1 cellular context compared by ENCODE assay signal in the genomic region with DNA sequence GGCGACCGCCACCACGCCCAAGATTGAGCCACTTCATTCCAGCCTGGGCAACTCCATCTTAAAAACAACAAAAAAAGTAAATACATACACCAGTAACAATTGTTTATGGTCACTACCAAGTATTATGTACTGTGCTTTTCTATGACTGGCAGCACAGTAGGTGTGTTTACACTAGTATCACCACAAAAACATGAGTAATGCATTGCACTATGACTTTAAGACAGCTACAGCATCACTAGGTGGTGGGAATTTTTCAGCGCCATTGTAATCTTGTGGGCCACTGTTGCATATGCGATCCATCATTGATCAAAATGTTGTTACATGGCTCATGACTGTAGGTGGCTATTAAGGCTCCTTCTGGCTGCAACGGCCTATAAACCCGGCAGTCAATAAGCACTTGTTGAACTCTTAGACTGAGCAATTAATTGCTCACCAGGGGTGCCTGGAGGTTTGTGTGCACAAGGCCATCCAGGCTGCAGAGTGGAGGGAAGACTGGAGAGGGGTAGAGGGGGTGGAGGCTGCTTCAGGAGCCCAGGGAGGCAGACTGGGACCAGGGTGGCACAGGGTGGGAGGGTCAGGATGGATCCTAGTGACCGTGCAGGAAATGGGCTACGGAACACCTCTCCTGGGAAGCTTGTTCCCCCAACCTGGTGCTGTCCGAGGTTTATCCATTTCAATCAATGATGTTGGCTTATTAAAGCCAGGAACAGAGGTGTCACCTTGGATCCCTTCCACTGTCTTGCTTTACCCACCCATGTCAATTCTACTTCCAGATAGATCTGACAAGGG.
TF ChIP-seq lines count a peak whose summit lies in the region.

No MANE protein-coding gene starts in this region.

TF ChIP-seq in HepG2, 621 proteins besides CTCF, POLR2A, EP300 and RAD21 (continues in another document):
- TF ChIP-seq, protein P1, sequence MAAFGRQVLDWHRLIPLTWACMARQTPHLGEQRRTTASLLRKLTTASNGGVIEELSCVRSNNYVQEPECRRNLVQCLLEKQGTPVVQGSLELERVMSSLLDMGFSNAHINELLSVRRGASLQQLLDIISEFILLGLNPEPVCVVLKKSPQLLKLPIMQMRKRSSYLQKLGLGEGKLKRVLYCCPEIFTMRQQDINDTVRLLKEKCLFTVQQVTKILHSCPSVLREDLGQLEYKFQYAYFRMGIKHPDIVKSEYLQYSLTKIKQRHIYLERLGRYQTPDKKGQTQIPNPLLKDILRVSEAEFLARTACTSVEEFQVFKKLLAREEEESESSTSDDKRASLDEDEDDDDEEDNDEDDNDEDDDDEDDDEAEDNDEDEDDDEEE (CRISPR knock-in tag; IDR thresholded peaks at IDR 0.05) = no peak
- TF ChIP-seq ZNF496 (CRISPR knock-in tag; IDR thresholded peaks at IDR 0.05; ENCODE audit: insufficient replicate concordance) (no peak), ZNF382 (CRISPR knock-in tag; IDR thresholded peaks at IDR 0.05; ENCODE audit: borderline replicate concordance) (no peak), TIGD3 (CRISPR knock-in tag; IDR thresholded peaks at IDR 0.05; ENCODE audit: borderline replicate concordance) (no peak), ZNF563 (CRISPR knock-in tag; IDR thresholded peaks at IDR 0.05) (no peak), E2F2 (CRISPR knock-in tag; IDR thresholded peaks at IDR 0.05; ENCODE audit: borderline replicate concordance) (no peak), TRIM24 (CRISPR knock-in tag; IDR thresholded peaks at IDR 0.05) (no peak), ZNF776 (CRISPR knock-in tag; IDR thresholded peaks at IDR 0.05) (no peak), CAMTA2 (CRISPR knock-in tag; IDR thresholded peaks at IDR 0.05; ENCODE audit: borderline replicate concordance) (no peak), HHEX (CRISPR knock-in tag; IDR thresholded peaks at IDR 0.05) (0 out of 2 replicates have a peak, but pooled peaks have one; percentile 9), ZNF317 (CRISPR knock-in tag; IDR thresholded peaks at IDR 0.05) (no peak), NFATC3 (CRISPR knock-in tag; IDR thresholded peaks at IDR 0.05) (no peak), GTF2F1 (IDR thresholded peaks at IDR 0.05; ENCODE audit: low read length) (no peak), MYNN (CRISPR knock-in tag; IDR thresholded peaks at IDR 0.05; ENCODE audit: low read depth) (no peak), KLF16 (CRISPR knock-in tag; IDR thresholded peaks at IDR 0.05) (no peak), SALL1 (CRISPR knock-in tag; IDR thresholded peaks at IDR 0.05) (peak; percentile 25; the same call in 1 of the 2 replicates), NONO (IDR thresholded peaks at IDR 0.05) (no peak), NONO (CRISPR knock-in tag; conservative IDR thresholded peaks at IDR 0.05) (no peak), TAF1 (CRISPR knock-in tag; IDR thresholded peaks at IDR 0.05) (no peak), RFX1 (IDR thresholded peaks at IDR 0.05) (no peak), ZNF670 (CRISPR knock-in tag; IDR thresholded peaks at IDR 0.05; ENCODE audit: borderline replicate concordance) (no peak), SMARCE1 (IDR thresholded peaks at IDR 0.05; ENCODE audit: borderline replicate concordance) (no peak), GATAD2A (CRISPR knock-in tag; IDR thresholded peaks at IDR 0.05) (no peak), NFKB2 (CRISPR knock-in tag; IDR thresholded peaks at IDR 0.05; ENCODE audit: borderline replicate concordance) (no peak), ZNF850 (CRISPR knock-in tag; conservative IDR thresholded peaks at IDR 0.05) (no peak), REL (CRISPR knock-in tag; conservative IDR thresholded peaks at IDR 0.05) (no peak), SSRP1 (CRISPR knock-in tag; IDR thresholded peaks at IDR 0.05) (no peak), PRMT3 (CRISPR knock-in tag; IDR thresholded peaks at IDR 0.05; ENCODE audit: borderline replicate concordance, low read depth) (no peak), SP2 (CRISPR knock-in tag; IDR thresholded peaks at IDR 0.05) (no peak), ZZZ3 (CRISPR knock-in tag; IDR thresholded peaks at IDR 0.05; ENCODE audit: borderline replicate concordance) (no peak), HMG20A (CRISPR knock-in tag; IDR thresholded peaks at IDR 0.05; ENCODE audit: borderline replicate concordance) (no peak), ZNF589 (CRISPR knock-in tag; conservative IDR thresholded peaks at IDR 0.05) (no peak), ZNF644 (CRISPR knock-in tag; IDR thresholded peaks at IDR 0.05; ENCODE audit: low read depth) (0 out of 2 replicates have a peak, but pooled peaks have one; percentile 17), MXD4 (CRISPR knock-in tag; IDR thresholded peaks at IDR 0.05) (no peak), ZNF766 (CRISPR knock-in tag; IDR thresholded peaks at IDR 0.05; ENCODE audit: borderline replicate concordance) (no peak), ZNF605 (CRISPR knock-in tag; IDR thresholded peaks at IDR 0.05) (no peak), ARID3A (IDR thresholded peaks at IDR 0.05; ENCODE audit: low read depth, low read length) (0 out of 2 replicates have a peak, but pooled peaks have one; percentile 8), MED8 (CRISPR knock-in tag; IDR thresholded peaks at IDR 0.05; ENCODE audit: insufficient replicate concordance) (no peak), ZNF232 (CRISPR knock-in tag; IDR thresholded peaks at IDR 0.05; ENCODE audit: borderline replicate concordance) (no peak), ARID2 (CRISPR knock-in tag; IDR thresholded peaks at IDR 0.05; ENCODE audit: borderline replicate concordance) (no peak), MXD3 (CRISPR knock-in tag; IDR thresholded peaks at IDR 0.05) (no peak), RAD51 (IDR thresholded peaks at IDR 0.05; ENCODE audit: borderline replicate concordance) (no peak)
- TF ChIP-seq, protein P2, sequence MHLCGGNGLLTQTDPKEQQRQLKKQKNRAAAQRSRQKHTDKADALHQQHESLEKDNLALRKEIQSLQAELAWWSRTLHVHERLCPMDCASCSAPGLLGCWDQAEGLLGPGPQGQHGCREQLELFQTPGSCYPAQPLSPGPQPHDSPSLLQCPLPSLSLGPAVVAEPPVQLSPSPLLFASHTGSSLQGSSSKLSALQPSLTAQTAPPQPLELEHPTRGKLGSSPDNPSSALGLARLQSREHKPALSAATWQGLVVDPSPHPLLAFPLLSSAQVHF (CRISPR knock-in tag; IDR thresholded peaks at IDR 0.05) = no peak
- TF ChIP-seq, protein P3, sequence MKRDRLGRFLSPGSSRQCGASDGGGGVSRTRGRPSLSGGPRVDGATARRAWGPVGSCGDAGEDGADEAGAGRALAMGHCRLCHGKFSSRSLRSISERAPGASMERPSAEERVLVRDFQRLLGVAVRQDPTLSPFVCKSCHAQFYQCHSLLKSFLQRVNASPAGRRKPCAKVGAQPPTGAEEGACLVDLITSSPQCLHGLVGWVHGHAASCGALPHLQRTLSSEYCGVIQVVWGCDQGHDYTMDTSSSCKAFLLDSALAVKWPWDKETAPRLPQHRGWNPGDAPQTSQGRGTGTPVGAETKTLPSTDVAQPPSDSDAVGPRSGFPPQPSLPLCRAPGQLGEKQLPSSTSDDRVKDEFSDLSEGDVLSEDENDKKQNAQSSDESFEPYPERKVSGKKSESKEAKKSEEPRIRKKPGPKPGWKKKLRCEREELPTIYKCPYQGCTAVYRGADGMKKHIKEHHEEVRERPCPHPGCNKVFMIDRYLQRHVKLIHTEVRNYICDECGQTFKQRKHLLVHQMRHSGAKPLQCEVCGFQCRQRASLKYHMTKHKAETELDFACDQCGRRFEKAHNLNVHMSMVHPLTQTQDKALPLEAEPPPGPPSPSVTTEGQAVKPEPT (CRISPR knock-in tag; IDR thresholded peaks at IDR 0.05; ENCODE audit: low read depth) = no peak
- TF ChIP-seq, protein P4, sequence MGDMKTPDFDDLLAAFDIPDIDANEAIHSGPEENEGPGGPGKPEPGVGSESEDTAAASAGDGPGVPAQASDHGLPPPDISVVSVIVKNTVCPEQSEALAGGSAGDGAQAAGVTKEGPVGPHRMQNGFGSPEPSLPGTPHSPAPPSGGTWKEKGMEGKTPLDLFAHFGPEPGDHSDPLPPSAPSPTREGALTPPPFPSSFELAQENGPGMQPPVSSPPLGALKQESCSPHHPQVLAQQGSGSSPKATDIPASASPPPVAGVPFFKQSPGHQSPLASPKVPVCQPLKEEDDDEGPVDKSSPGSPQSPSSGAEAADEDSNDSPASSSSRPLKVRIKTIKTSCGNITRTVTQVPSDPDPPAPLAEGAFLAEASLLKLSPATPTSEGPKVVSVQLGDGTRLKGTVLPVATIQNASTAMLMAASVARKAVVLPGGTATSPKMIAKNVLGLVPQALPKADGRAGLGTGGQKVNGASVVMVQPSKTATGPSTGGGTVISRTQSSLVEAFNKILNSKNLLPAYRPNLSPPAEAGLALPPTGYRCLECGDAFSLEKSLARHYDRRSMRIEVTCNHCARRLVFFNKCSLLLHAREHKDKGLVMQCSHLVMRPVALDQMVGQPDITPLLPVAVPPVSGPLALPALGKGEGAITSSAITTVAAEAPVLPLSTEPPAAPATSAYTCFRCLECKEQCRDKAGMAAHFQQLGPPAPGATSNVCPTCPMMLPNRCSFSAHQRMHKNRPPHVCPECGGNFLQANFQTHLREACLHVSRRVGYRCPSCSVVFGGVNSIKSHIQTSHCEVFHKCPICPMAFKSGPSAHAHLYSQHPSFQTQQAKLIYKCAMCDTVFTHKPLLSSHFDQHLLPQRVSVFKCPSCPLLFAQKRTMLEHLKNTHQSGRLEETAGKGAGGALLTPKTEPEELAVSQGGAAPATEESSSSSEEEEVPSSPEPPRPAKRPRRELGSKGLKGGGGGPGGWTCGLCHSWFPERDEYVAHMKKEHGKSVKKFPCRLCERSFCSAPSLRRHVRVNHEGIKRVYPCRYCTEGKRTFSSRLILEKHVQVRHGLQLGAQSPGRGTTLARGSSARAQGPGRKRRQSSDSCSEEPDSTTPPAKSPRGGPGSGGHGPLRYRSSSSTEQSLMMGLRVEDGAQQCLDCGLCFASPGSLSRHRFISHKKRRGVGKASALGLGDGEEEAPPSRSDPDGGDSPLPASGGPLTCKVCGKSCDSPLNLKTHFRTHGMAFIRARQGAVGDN (CRISPR knock-in tag; IDR thresholded peaks at IDR 0.05) = peak; percentile 24; the same call in 1 of the 2 replicates
- TF ChIP-seq, protein P5, sequence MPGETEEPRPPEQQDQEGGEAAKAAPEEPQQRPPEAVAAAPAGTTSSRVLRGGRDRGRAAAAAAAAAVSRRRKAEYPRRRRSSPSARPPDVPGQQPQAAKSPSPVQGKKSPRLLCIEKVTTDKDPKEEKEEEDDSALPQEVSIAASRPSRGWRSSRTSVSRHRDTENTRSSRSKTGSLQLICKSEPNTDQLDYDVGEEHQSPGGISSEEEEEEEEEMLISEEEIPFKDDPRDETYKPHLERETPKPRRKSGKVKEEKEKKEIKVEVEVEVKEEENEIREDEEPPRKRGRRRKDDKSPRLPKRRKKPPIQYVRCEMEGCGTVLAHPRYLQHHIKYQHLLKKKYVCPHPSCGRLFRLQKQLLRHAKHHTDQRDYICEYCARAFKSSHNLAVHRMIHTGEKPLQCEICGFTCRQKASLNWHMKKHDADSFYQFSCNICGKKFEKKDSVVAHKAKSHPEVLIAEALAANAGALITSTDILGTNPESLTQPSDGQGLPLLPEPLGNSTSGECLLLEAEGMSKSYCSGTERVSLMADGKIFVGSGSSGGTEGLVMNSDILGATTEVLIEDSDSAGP (CRISPR knock-in tag; IDR thresholded peaks at IDR 0.05; ENCODE audit: borderline replicate concordance) = peak; percentile 62; the same call in 1 of the 2 replicates
- TF ChIP-seq, protein P6, sequence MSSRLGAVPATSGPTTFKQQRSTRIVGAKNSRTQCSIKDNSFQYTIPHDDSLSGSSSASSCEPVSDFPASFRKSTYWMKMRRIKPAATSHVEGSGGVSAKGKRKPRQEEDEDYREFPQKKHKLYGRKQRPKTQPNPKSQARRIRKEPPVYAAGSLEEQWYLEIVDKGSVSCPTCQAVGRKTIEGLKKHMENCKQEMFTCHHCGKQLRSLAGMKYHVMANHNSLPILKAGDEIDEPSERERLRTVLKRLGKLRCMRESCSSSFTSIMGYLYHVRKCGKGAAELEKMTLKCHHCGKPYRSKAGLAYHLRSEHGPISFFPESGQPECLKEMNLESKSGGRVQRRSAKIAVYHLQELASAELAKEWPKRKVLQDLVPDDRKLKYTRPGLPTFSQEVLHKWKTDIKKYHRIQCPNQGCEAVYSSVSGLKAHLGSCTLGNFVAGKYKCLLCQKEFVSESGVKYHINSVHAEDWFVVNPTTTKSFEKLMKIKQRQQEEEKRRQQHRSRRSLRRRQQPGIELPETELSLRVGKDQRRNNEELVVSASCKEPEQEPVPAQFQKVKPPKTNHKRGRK (CRISPR knock-in tag; IDR thresholded peaks at IDR 0.05) = no peak
